In genomic region chr5:157731272-157732129, GRCh38 we compare ENCODE assay signal across 1 cellular context.
A peak's percentile ranks its signal among the peaks of the same experiment; 100 is the strongest.
TF ChIP-seq lines count a peak whose summit lies in the region.

Gene THG1L (plus strand): TSS chr5:157731420. CDS start chr5:157731441, 21 bp downstream.

TF ChIP-seq in GM23338, 12 proteins besides CTCF, POLR2A, EP300 and RAD21 (continued from another document):
- TF ChIP-seq EZH2 (IDR thresholded peaks at IDR 0.05; ENCODE audit: low read depth, unreplicated experiment): no peak
- TF ChIP-seq ZNF331 (CRISPR knock-in tag; IDR thresholded peaks at IDR 0.05; ENCODE audit: low read depth): peak; percentile 6; the same call in 1 of the 2 replicates
- TF ChIP-seq, protein P1, sequence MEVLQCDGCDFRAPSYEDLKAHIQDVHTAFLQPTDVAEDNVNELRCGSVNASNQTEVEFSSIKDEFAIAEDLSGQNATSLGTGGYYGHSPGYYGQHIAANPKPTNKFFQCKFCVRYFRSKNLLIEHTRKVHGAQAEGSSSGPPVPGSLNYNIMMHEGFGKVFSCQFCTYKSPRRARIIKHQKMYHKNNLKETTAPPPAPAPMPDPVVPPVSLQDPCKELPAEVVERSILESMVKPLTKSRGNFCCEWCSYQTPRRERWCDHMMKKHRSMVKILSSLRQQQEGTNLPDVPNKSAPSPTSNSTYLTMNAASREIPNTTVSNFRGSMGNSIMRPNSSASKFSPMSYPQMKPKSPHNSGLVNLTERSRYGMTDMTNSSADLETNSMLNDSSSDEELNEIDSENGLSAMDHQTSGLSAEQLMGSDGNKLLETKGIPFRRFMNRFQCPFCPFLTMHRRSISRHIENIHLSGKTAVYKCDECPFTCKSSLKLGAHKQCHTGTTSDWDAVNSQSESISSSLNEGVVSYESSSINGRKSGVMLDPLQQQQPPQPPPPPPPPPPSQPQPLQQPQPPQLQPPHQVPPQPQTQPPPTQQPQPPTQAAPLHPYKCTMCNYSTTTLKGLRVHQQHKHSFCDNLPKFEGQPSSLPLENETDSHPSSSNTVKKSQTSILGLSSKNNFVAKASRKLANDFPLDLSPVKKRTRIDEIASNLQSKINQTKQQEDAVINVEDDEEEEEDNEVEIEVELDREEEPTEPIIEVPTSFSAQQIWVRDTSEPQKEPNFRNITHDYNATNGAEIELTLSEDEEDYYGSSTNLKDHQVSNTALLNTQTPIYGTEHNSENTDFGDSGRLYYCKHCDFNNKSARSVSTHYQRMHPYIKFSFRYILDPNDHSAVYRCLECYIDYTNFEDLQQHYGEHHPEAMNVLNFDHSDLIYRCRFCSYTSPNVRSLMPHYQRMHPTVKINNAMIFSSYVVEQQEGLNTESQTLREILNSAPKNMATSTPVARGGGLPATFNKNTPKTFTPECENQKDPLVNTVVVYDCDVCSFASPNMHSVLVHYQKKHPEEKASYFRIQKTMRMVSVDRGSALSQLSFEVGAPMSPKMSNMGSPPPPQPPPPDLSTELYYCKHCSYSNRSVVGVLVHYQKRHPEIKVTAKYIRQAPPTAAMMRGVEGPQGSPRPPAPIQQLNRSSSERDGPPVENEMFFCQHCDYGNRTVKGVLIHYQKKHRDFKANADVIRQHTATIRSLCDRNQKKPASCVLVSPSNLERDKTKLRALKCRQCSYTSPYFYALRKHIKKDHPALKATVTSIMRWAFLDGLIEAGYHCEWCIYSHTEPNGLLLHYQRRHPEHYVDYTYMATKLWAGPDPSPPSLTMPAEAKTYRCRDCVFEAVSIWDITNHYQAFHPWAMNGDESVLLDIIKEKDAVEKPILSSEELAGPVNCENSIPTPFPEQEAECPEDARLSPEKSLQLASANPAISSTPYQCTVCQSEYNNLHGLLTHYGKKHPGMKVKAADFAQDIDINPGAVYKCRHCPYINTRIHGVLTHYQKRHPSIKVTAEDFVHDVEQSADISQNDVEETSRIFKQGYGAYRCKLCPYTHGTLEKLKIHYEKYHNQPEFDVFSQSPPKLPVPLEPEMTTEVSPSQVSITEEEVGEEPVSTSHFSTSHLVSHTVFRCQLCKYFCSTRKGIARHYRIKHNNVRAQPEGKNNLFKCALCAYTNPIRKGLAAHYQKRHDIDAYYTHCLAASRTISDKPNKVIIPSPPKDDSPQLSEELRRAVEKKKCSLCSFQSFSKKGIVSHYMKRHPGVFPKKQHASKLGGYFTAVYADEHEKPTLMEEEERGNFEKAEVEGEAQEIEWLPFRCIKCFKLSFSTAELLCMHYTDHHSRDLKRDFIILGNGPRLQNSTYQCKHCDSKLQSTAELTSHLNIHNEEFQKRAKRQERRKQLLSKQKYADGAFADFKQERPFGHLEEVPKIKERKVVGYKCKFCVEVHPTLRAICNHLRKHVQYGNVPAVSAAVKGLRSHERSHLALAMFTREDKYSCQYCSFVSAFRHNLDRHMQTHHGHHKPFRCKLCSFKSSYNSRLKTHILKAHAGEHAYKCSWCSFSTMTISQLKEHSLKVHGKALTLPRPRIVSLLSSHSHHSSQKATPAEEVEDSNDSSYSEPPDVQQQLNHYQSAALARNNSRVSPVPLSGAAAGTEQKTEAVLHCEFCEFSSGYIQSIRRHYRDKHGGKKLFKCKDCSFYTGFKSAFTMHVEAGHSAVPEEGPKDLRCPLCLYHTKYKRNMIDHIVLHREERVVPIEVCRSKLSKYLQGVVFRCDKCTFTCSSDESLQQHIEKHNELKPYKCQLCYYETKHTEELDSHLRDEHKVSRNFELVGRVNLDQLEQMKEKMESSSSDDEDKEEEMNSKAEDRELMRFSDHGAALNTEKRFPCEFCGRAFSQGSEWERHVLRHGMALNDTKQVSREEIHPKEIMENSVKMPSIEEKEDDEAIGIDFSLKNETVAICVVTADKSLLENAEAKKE (CRISPR knock-in tag; IDR thresholded peaks at IDR 0.05): no peak
- no peak for TF ChIP-seq JUNB (IDR thresholded peaks at IDR 0.05; ENCODE audit: unreplicated experiment)
- TF ChIP-seq EZH2phosphoT487 (IDR thresholded peaks at IDR 0.05; ENCODE audit: unreplicated experiment): no peak
- no peak for TF ChIP-seq NANOG (IDR thresholded peaks at IDR 0.05; ENCODE audit: borderline replicate concordance)
- TF ChIP-seq ETS1 (IDR thresholded peaks at IDR 0.05): peak; percentile 91
TF ChIP-seq in GM23338: peak in this region for 4.
